ENCODE assay signal across 8 cellular contexts in genomic region chr5:36874465-36874864, GRCh38. TPM values are rescaled to one million over a fixed set of nuclear protein-coding genes. Genes with fewer than 3 reads are reported as not detected.
DNase-seq lines count a peak whose midpoint lies in the region; ATAC-seq and TF ChIP-seq lines count a peak whose summit lies in the region.

No MANE protein-coding gene starts in this region.

- intact Hi-C loops in heart left ventricle (cut with DNase I) (loop anchor here in 8 of 10 donors (5.0 to 10.0 kb wide), 7 partner anchors 70 to 630 kb away; partner anchors contain the start of gene NADK2 (in 2 of the 8)), left cardiac atrium (cut with DNase I) (loop anchor here in 1 of 2 donors (10.0 kb wide), 1 partner anchor 70 kb away; no protein-coding TSS in a partner anchor), tibial artery (cut with DNase I; ENCODE audit: low total_unique reads) (no loop called here)
- intact Hi-C loops in activated CD8-positive, alpha-beta T cell treated with anti-CD3 and anti-CD28 coated beads for 36 hours (cut with micrococcal nuclease): no loop called here

- H3K36me3 Mint-ChIP-seq in activated CD8-positive, alpha-beta T cell treated with anti-CD3 and anti-CD28 coated beads for 36 hours (ENCODE audit: low read depth): peaks cover 21% of the 10 kb centered on the region

- H3K9me3 ChIP-seq in heart left ventricle: no peaks in the 10 kb centered on the region
- no peaks in the 10 kb centered on the region for H3K9me3 ChIP-seq in tibial artery

- H3K4me3 Mint-ChIP-seq in activated CD8-positive, alpha-beta T cell treated with anti-CD3 and anti-CD28 coated beads for 36 hours: peak overlapping the region; percentile 90

- TF ChIP-seq CTCF in heart left ventricle (IDR thresholded peaks at IDR 0.05): no peak
- TF ChIP-seq CTCF in activated CD8-positive, alpha-beta T cell treated with anti-CD3 and anti-CD28 coated beads for 36 hours (IDR thresholded peaks at IDR 0.05): no peak
- TF ChIP-seq CTCF in tibial artery (IDR thresholded peaks at IDR 0.05): no peak

- H3K27ac ChIP-seq in heart left ventricle (peak overlapping the region in 7 of 12 donors; percentile 96 to 98 (median 98)), tibial artery (peak overlapping the region; percentile 95 to 99)

- peaks cover 35% of the 10 kb centered on the region for H3K4me1 Mint-ChIP-seq in activated CD8-positive, alpha-beta T cell treated with anti-CD3 and anti-CD28 coated beads for 36 hours (ENCODE audit: low read depth)

- CTCF ChIA-PET in activated CD8-positive, alpha-beta T cell treated with anti-CD3 and anti-CD28 coated beads for 36 hours (lab: Charles Lee): interaction anchor here (0.7 to 5.0 kb wide), 5 partner anchors 55 to 134 kb away, joined by 3 to 30 read pairs (median 3); no protein-coding TSS in a partner anchor

- no peak for TF ChIP-seq POLR2A in heart left ventricle (IDR thresholded peaks at IDR 0.05)

- H3K4me1 ChIP-seq in heart left ventricle: peaks cover 5 to 55% (median 30%) of the 10 kb centered on the region in 12 donors
- H3K4me1 ChIP-seq in tibial artery: peaks cover 0 to 29% (median 11%) of the 10 kb centered on the region in 4 donors

- no peaks in the 10 kb centered on the region for H3K27me3 Mint-ChIP-seq in activated CD8-positive, alpha-beta T cell treated with anti-CD3 and anti-CD28 coated beads for 36 hours

- peak overlapping the region in 9 of 12 donors; percentile 77 to 98 (median 91) for H3K4me3 ChIP-seq in heart left ventricle
- peak overlapping the region; percentile 75 to 92 for H3K4me3 ChIP-seq in tibial artery

- POLR2A ChIA-PET in activated CD8-positive, alpha-beta T cell treated with anti-CD3 and anti-CD28 coated beads for 36 hours (lab: Charles Lee): interaction anchor here (0.7 to 1.2 kb wide), 3 partner anchors 11 to 135 kb away, joined by 3 read pairs; no protein-coding TSS in a partner anchor

- no peaks in the 10 kb centered on the region for H3K9me3 Mint-ChIP-seq in activated CD8-positive, alpha-beta T cell treated with anti-CD3 and anti-CD28 coated beads for 36 hours

- DNase-seq in heart left ventricle: no peak
- DNase-seq in left cardiac atrium: no peak
- DNase-seq in activated CD8-positive, alpha-beta T cell treated with anti-CD3 and anti-CD28 coated beads for 36 hours: no peak
- peak; percentile 36 for DNase-seq in inferior parietal cortex (ENCODE audit: extremely low spot score)
- no peak for DNase-seq in tibial artery
- no peak for DNase-seq in SHP77 treated with DMSO at 0.1 percent for 48 hours (lab: John Stamatoyannopoulos, UW)
- no peak for DNase-seq in NCI-H2196 treated with DMSO at 0.1 percent for 48 hours (lab: John Stamatoyannopoulos, UW; ENCODE audit: unreplicated experiment)
- DNase-seq in dermis blood vessel endothelial cell: no peak

- peaks cover 0 to 8% (median 0%) of the 10 kb centered on the region in 9 donors for H3K36me3 ChIP-seq in heart left ventricle
- no peaks in the 10 kb centered on the region for H3K36me3 ChIP-seq in tibial artery

- H3K27ac Mint-ChIP-seq in activated CD8-positive, alpha-beta T cell treated with anti-CD3 and anti-CD28 coated beads for 36 hours: peak overlapping the region; percentile 89

- H3K27me3 ChIP-seq in heart left ventricle: no peaks in the 10 kb centered on the region
- H3K27me3 ChIP-seq in tibial artery: no peaks in the 10 kb centered on the region

- WGBS in heart left ventricle, 4 donors: 32 to 36% (median 33%) methylated on average over 3 of the region's 3 CpGs

- no peak for ATAC-seq in heart left ventricle
- no peak for ATAC-seq in left cardiac atrium
- ATAC-seq in activated CD8-positive, alpha-beta T cell treated with anti-CD3 and anti-CD28 coated beads for 36 hours: no peak

RNA-seq across cellular contexts. Expression of gene NIPBL, which starts 2.1 kb away (rescaled TPM):
- total RNA-seq in heart left ventricle (10 to 100 TPM; 31.7 to 57.3 (median 39.2) TPM), left cardiac atrium (10 to 100 TPM; 40.2 to 46.6 TPM), dermis blood vessel endothelial cell (29.3 and 44.4 TPM in 2 replicates)
- polyA plus RNA-seq in heart left ventricle: 10 to 100 TPM; 13.2 to 13.5 TPM
- total RNA-seq in activated CD8-positive, alpha-beta T cell treated with anti-CD3 and anti-CD28 coated beads for 36 hours: 10 to 100 TPM; 39.6 to 40.2 TPM

Comparison
In these comparisons a context has a peak if more than half of its experiments do, and no peak if none do; other contexts are left out.
1. intact Hi-C loops: an anchor here in heart left ventricle (5.0 to 10.0 kb wide); none called in activated CD8-positive, alpha-beta T cell treated with anti-CD3 and anti-CD28 coated beads for 36 hours and tibial artery.